Comparison of ENCODE assay signal across 18 cellular contexts in the genomic region with DNA sequence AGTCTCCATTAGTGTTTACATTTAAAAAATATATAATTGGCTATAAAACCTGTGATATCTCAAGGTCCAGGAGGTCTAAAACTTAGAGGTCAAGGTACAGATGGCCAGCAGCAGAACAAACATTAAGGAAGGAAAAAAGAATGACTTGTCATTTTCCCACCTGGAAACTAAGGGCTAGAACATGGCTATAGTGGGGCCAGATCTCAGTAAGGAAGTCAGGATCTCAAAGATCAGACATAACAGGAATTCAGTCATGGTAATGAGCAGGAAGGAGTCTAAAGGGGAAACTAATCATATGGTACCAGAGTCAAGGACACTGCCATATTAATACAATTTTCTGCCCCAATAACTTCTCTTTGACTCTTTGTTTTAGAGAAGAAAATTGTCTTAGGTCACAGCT.
A peak's percentile ranks its signal among the peaks of the same experiment; 100 is the strongest.
DNase-seq lines count a peak whose midpoint lies in the region; ATAC-seq and TF ChIP-seq lines count a peak whose summit lies in the region.
"Had no signal": no experiment of that assay in that cellular context is flagged by ENCODE, and none has a peak within 500 bp of the region (broad histone marks: within the 10 kb centered on the region; RNA-seq: fewer than 3 reads in every experiment).

No MANE protein-coding gene starts in this region.

- ATAC-seq in HG02885 (IDR thresholded peaks at IDR 0.05; ENCODE audit: poor library complexity, unreplicated experiment) = no peak
- ATAC-seq: A549; CD8-positive, alpha-beta T cell had no signal

- H3K27ac ChIP-seq in SU-DHL-6 (ENCODE audit: low read depth, low read length) = no peak overlapping the region
- H3K27ac ChIP-seq: 22Rv1; A549; BLaER1 treated with 17β-estradiol and CSF1 and Interleukin-3, amounts not matched to agents 10 nM and 100 nM; C4-2B had no signal

- H3K27me3 ChIP-seq in SU-DHL-6 (ENCODE audit: low read length) = no peaks in the 10 kb centered on the region
- H3K27me3 ChIP-seq: BLaER1 treated with 17β-estradiol and CSF1 and Interleukin-3, amounts not matched to agents 10 nM and 100 nM had no signal

- H3K4me3 ChIP-seq in SU-DHL-6 (ENCODE audit: insufficient read depth, low read length, poor library complexity, severe bottlenecking) = no peak overlapping the region
- H3K4me3 ChIP-seq: A549; BLaER1 treated with 17β-estradiol and CSF1 and Interleukin-3, amounts not matched to agents 10 nM and 100 nM had no signal

- H3K4me1 Mint-ChIP-seq in endothelial cell (ENCODE audit: unreplicated experiment) = peaks cover 22% of the 10 kb centered on the region
- peaks cover 6% of the 10 kb centered on the region for H3K4me1 Mint-ChIP-seq in progenitor cell of endocrine pancreas (ENCODE audit: low read depth)
- H3K4me1 Mint-ChIP-seq: B cell had no signal

- H2AFZ ChIP-seq in SU-DHL-6 (ENCODE audit: low read depth, low read length, severe bottlenecking) = peak overlapping the region; percentile 41

- DNase-seq in endothelial cell (ENCODE audit: low spot score) (no peak), progenitor cell of endocrine pancreas (ENCODE audit: low spot score, unreplicated experiment) (no peak), cerebellar nuclear complex (lab: John Stamatoyannopoulos, UW) (no peak)
- no peak for DNase-seq in activated naive CD4-positive, alpha-beta T cell treated with Interleukin-2 at 50 U/mL for 16 hours
- DNase-seq: AML-193; Caco-2; Calu3; CD4-positive, alpha-beta T cell; CD8-positive, alpha-beta T cell; DMS79 treated with DMSO at 0.1 percent for 48 hours; GF-D8 had no signal

- H3K9ac ChIP-seq in SU-DHL-6 (ENCODE audit: low read length) = no peak overlapping the region
- H3K9ac ChIP-seq: BLaER1 treated with 17β-estradiol and CSF1 and Interleukin-3, amounts not matched to agents 10 nM and 100 nM had no signal

- H3K27ac Mint-ChIP-seq in endothelial cell (ENCODE audit: unreplicated experiment) (peak overlapping the region; percentile 72), progenitor cell of endocrine pancreas (peak overlapping the region; percentile 39)
- H3K27ac Mint-ChIP-seq: B cell; CD4-positive, alpha-beta T cell; CD8-positive, alpha-beta T cell had no signal

- TF ChIP-seq CTCF in SU-DHL-6 (IDR thresholded peaks at IDR 0.05; ENCODE audit: insufficient read depth, low read length, poor library complexity, severe bottlenecking) = no peak
- TF ChIP-seq CTCF in endothelial cell (IDR thresholded peaks at IDR 0.05; ENCODE audit: unreplicated experiment) = no peak
- TF ChIP-seq CTCF in progenitor cell of endocrine pancreas (IDR thresholded peaks at IDR 0.05; ENCODE audit: unreplicated experiment) = no peak

- no peaks in the 10 kb centered on the region for H3K36me3 ChIP-seq in SU-DHL-6 (ENCODE audit: low read length)
- H3K36me3 ChIP-seq: BLaER1 treated with 17β-estradiol and CSF1 and Interleukin-3, amounts not matched to agents 10 nM and 100 nM had no signal

- peaks cover 5% of the 10 kb centered on the region for H3K27me3 Mint-ChIP-seq in endothelial cell (ENCODE audit: unreplicated experiment)
- H3K27me3 Mint-ChIP-seq in progenitor cell of endocrine pancreas = no peaks in the 10 kb centered on the region
- H3K27me3 Mint-ChIP-seq: B cell; CD4-positive, alpha-beta T cell had no signal

- no peak overlapping the region for H3K4me2 ChIP-seq in SU-DHL-6 (ENCODE audit: low read depth, low read length, poor library complexity, severe bottlenecking)
- H3K4me2 ChIP-seq: A549 had no signal

- no peak overlapping the region for H3K4me3 Mint-ChIP-seq in endothelial cell (ENCODE audit: unreplicated experiment)
- H3K4me3 Mint-ChIP-seq in progenitor cell of endocrine pancreas (ENCODE audit: low read depth) = no peak overlapping the region
- H3K4me3 Mint-ChIP-seq: B cell; CD4-positive, alpha-beta T cell; CD8-positive, alpha-beta T cell had no signal

- H3K9me2 ChIP-seq in SU-DHL-6 (replicated peaks; ENCODE audit: insufficient read depth, low read length) = no peaks in the 10 kb centered on the region

- peaks cover 10% of the 10 kb centered on the region; the same call in 1 of the 2 replicates for H3K9me3 ChIP-seq in SU-DHL-6 (ENCODE audit: insufficient read depth, low read length)
- H3K9me3 ChIP-seq: A549 had no signal

- H3K79me2 ChIP-seq in SU-DHL-6 (ENCODE audit: insufficient read depth, low read length) = no peaks in the 10 kb centered on the region

- H3F3A ChIP-seq in SU-DHL-6 (ENCODE audit: insufficient read depth) = no peaks in the 10 kb centered on the region

- peaks cover 4% of the 10 kb centered on the region for H3K36me3 Mint-ChIP-seq in endothelial cell (ENCODE audit: low read depth, unreplicated experiment)
- no peaks in the 10 kb centered on the region for H3K36me3 Mint-ChIP-seq in progenitor cell of endocrine pancreas (ENCODE audit: insufficient read depth)
- H3K36me3 Mint-ChIP-seq: CD8-positive, alpha-beta T cell had no signal

- H3K9me3 Mint-ChIP-seq in endothelial cell (ENCODE audit: unreplicated experiment) (no peaks in the 10 kb centered on the region), progenitor cell of endocrine pancreas (ENCODE audit: low read depth) (peaks cover 10% of the 10 kb centered on the region)

- no peaks in the 10 kb centered on the region for H4K20me1 ChIP-seq in SU-DHL-6 (ENCODE audit: low read depth, low read length)
- H4K20me1 ChIP-seq: BLaER1 treated with 17β-estradiol and CSF1 and Interleukin-3, amounts not matched to agents 10 nM and 100 nM had no signal
